ENCODE assay signal across 2 cellular contexts in genomic region chr1:51964309-51964696, GRCh38.
TF ChIP-seq lines count a peak whose summit lies in the region.

No MANE protein-coding gene starts in this region.

TF ChIP-seq in A549, 52 proteins besides CTCF, POLR2A, EP300 and RAD21:
- no peak for TF ChIP-seq MAX (IDR thresholded peaks at IDR 0.05)
- TF ChIP-seq REST (IDR thresholded peaks at IDR 0.05) = no peak
- no peak for TF ChIP-seq HOXA7 (CRISPR knock-in tag; IDR thresholded peaks at IDR 0.05)
- TF ChIP-seq MAFK (IDR thresholded peaks at IDR 0.05; ENCODE audit: partially characterized antibody) = no peak
- TF ChIP-seq RFX5 (IDR thresholded peaks at IDR 0.05) = no peak
- no peak for TF ChIP-seq ZSCAN20 (CRISPR knock-in tag; IDR thresholded peaks at IDR 0.05)
- no peak for TF ChIP-seq GATA3 (IDR thresholded peaks at IDR 0.05; ENCODE audit: borderline replicate concordance)
- no peak for TF ChIP-seq TFCP2L1 (CRISPR knock-in tag; IDR thresholded peaks at IDR 0.05)
- TF ChIP-seq E2F6 (IDR thresholded peaks at IDR 0.05; ENCODE audit: borderline replicate concordance, low read depth) = no peak

TF ChIP-seq in IMR-90, 13 proteins besides CTCF, POLR2A, EP300 and RAD21:
- TF ChIP-seq CHD1 (IDR thresholded peaks at IDR 0.05; ENCODE audit: low read depth, low read length) (no peak), USF2 (IDR thresholded peaks at IDR 0.05; ENCODE audit: low read depth, low read length) (no peak), MAZ (IDR thresholded peaks at IDR 0.05; ENCODE audit: borderline replicate concordance, low read depth, low read length) (no peak), SMC3 (IDR thresholded peaks at IDR 0.05; ENCODE audit: low read depth, low read length) (no peak), NFE2L2 (IDR thresholded peaks at IDR 0.05; ENCODE audit: low read depth, low read length) (no peak), RFX5 (IDR thresholded peaks at IDR 0.05; ENCODE audit: low read depth, low read length) (no peak), FOS (IDR thresholded peaks at IDR 0.05; ENCODE audit: low read depth, low read length) (no peak), CEBPB (IDR thresholded peaks at IDR 0.05; ENCODE audit: low read depth, low read length) (no peak), MXI1 (IDR thresholded peaks at IDR 0.05; ENCODE audit: borderline replicate concordance, low read depth, low read length) (no peak), MAFK (IDR thresholded peaks at IDR 0.05; ENCODE audit: low read depth, low read length) (no peak), ELK1 (IDR thresholded peaks at IDR 0.05; ENCODE audit: borderline replicate concordance, low read depth, low read length) (no peak), RCOR1 (IDR thresholded peaks at IDR 0.05; ENCODE audit: insufficient replicate concordance, low read length) (no peak)
